In genomic region chr6:138336221-138336620, GRCh38 we compare ENCODE assay signal across 22 cellular contexts. TPM values are rescaled to one million over a fixed set of nuclear protein-coding genes. Genes with fewer than 3 reads are reported as not detected.
"Had no signal": no experiment of that assay in that cellular context is flagged by ENCODE, and none has a peak within 500 bp of the region (broad histone marks: within the 10 kb centered on the region; RNA-seq: fewer than 3 reads in every experiment).

No MANE protein-coding gene starts in this region.

- H3K4me3 ChIP-seq: lung, neural progenitor cell, tibial nerve, vagina had no signal

- H3K27ac ChIP-seq: foreskin keratinocyte, neural progenitor cell, parathyroid adenoma, tibial nerve, vagina had no signal

- H2AFZ ChIP-seq: neural progenitor cell, parathyroid adenoma had no signal

- DNase-seq: activated CD4-positive, alpha-beta T cell treated with anti-CD3 and anti-CD28 coated beads, Interleukin-2, amount 50 U/mL, for 48 hours; activated naive CD4-positive, alpha-beta T cell treated with anti-CD3 and anti-CD28 coated beads for 36 hours; activated naive CD8-positive, alpha-beta T cell treated with anti-CD3 and anti-CD28 coated beads, Interleukin-2, amount 50 U/mL, for 24 hours; effector memory CD4-positive, alpha-beta T cell; foreskin keratinocyte; glutamatergic neuron; left colon; midbrain; naive B cell; retina; stimulated activated CD4-positive, alpha-beta T cell treated with anti-CD3 and anti-CD28 coated beads, Interleukin-4, amount 100 ng/mL, for 1 hour; stimulated activated naive B cell treated with anti-CD40 and anti-IgM and Interleukin-4, amounts not matched to agents 10 μg/mL and 1 μg/mL and 100 μg/mL, for 72 hours had no signal

- H3K4me1 ChIP-seq: foreskin keratinocyte, parathyroid adenoma, tibial nerve, vagina had no signal

- H3K27me3 ChIP-seq: neural progenitor cell, tibial nerve, vagina had no signal

- H3K9me3 ChIP-seq: tibial nerve, vagina had no signal

- H3K79me2 ChIP-seq: parathyroid adenoma had no signal

- H3K36me3 ChIP-seq: neural progenitor cell, tibial nerve, vagina had no signal

- H3K4me2 ChIP-seq: neural progenitor cell had no signal

- H3K9ac ChIP-seq: neural progenitor cell, parathyroid adenoma had no signal

RNA-seq across cellular contexts. Expression of gene SMIM28, which starts 41.5 kb away (rescaled TPM):
- total RNA-seq: activated naive CD4-positive, alpha-beta T cell treated with anti-CD3 and anti-CD28 coated beads for 36 hours; activated T-helper 2 cell treated with anti-CD3 and anti-CD28 coated beads, Interferon-gamma antibody, Interleukin-2, Interleukin-4, amounts not matched to agents 10 μg/mL and 5 μg/mL and 100 μg/mL, durations not matched to agents 14 hours and 24 hours and 36 hours; astrocyte; bronchial epithelial cell; cerebellum; foreskin keratinocyte; lung; subcutaneous adipose tissue; tibial nerve; vagina had no signal
- polyA plus RNA-seq: foreskin keratinocyte, lung had no signal
